Comparison of ENCODE assay signal across 8 cellular contexts in the genomic region with DNA sequence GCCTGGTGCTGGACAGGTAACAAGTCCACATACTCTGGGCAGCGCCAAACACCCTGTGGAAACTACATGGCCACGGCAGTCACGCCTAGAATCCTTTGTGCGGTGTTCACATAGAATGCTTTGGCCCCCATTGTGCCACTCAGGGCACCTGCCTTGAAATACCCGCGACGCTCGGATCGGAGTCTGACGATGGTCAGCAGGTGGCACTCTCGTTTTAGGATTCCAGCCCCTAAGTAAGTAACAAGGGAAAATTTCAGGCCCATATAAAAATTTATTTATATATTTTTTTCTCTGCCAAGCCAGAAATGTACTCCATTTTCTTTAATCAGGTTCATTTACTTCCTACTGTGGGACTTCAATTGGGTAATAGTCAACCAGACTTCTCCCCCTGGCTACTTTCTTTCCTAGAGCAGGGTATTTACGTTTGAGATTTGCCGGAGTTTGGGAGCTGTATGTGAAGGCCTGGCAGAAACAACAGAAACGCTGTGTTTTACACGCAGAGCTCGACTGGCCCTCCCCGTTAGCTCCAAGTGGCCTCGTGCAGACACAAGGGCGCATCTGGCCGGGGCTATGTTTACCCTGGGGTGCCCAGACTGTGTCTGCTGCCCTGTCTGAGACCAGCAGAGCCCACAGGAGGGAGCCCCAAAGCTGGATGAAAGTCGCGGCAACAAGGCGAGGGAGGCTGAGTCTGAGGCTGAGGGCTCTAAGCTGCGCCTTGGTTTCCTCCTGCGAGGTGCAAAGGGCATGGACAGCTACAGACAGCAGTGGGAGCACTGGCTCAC. TPM values are rescaled to one million over a fixed set of nuclear protein-coding genes. Genes with fewer than 3 reads are reported as not detected.
DNase-seq lines count a peak whose midpoint lies in the region; ATAC-seq and TF ChIP-seq lines count a peak whose summit lies in the region.

No MANE protein-coding gene starts in this region.

- peaks cover 10 to 30% of the 10 kb centered on the region in 2 donors for H3K4me1 ChIP-seq in left lung
- H3K4me1 ChIP-seq in CD8-positive, alpha-beta T cell (ENCODE audit: insufficient read depth, low read length): no peaks in the 10 kb centered on the region

- H3K27ac ChIP-seq in dorsolateral prefrontal cortex: peak overlapping the region in 57 of 59 donors; percentile 11 to 86 (median 69)
- H3K27ac ChIP-seq in left lung: peak overlapping the region; percentile 75 to 83
- peak overlapping the region; percentile 25 for H3K27ac ChIP-seq in temporal lobe (ENCODE audit: low read depth, low read length)
- no peak overlapping the region for H3K27ac ChIP-seq in CD8-positive, alpha-beta T cell (ENCODE audit: low read depth, low read length)

- no peaks in the 10 kb centered on the region for H3K36me3 ChIP-seq in left lung
- H3K36me3 ChIP-seq in CD8-positive, alpha-beta T cell (ENCODE audit: insufficient read depth, low read length): no peaks in the 10 kb centered on the region

- no peak overlapping the region for H3K27ac Mint-ChIP-seq in activated CD4-positive, alpha-beta memory T cell treated with anti-CD3 and anti-CD28 coated beads for 36 hours
- no peak overlapping the region for H3K27ac Mint-ChIP-seq in CD8-positive, alpha-beta T cell

- peak overlapping the region in 57 of 59 donors; percentile 8 to 64 (median 40) for H3K4me3 ChIP-seq in dorsolateral prefrontal cortex
- H3K4me3 ChIP-seq in left lung: peak overlapping the region in 1 of 2 donors; percentile 9
- H3K4me3 ChIP-seq in CD8-positive, alpha-beta T cell (ENCODE audit: low read depth, low read length): no peak overlapping the region

- CTCF ChIA-PET in activated CD4-positive, alpha-beta memory T cell treated with anti-CD3 and anti-CD28 coated beads for 36 hours (lab: Charles Lee): no interaction called here
- CTCF ChIA-PET in CD8-positive, alpha-beta T cell (lab: Charles Lee): no interaction called here

- POLR2A ChIA-PET in activated CD4-positive, alpha-beta memory T cell treated with anti-CD3 and anti-CD28 coated beads for 36 hours (lab: Charles Lee): no interaction called here
- POLR2A ChIA-PET in CD8-positive, alpha-beta T cell (lab: Charles Lee): no interaction called here

- TF ChIP-seq CTCF in dorsolateral prefrontal cortex (IDR thresholded peaks at IDR 0.05 in 54 of 56, conservative IDR thresholded peaks at IDR 0.05 in 2 of 56; ENCODE audit: low read depth in 1 of 56, partially characterized antibody in 56 of 56) (peak; percentile 36 to 87 (median 68)), left lung (IDR thresholded peaks at IDR 0.05) (peak; percentile 45 to 52)
- no peak for TF ChIP-seq CTCF in CD8-positive, alpha-beta T cell (IDR thresholded peaks at IDR 0.05)

- intact Hi-C loops in dorsolateral prefrontal cortex (cut with DNase I): loop anchor here (1.0 to 10.0 kb wide), 7 partner anchors 172 to 1205 kb away; partner anchors contain the start of gene PTPRM (in 1 of the 2)
- intact Hi-C loops in left lung (cut with DNase I): loop anchor here in 1 of 2 donors (10.0 kb wide), 1 partner anchor 292 kb away; the partner anchor contains the start of gene PTPRM
- intact Hi-C loops in activated CD4-positive, alpha-beta memory T cell treated with anti-CD3 and anti-CD28 coated beads for 36 hours (cut with micrococcal nuclease): no loop called here
- intact Hi-C loops in CD8-positive, alpha-beta T cell (cut with DNase I, micrococcal nuclease): loop anchor here in 1 of 2 experiments (10.0 kb wide), 1 partner anchor 58 kb away; no protein-coding TSS in a partner anchor

- no peaks in the 10 kb centered on the region for H3K4me1 Mint-ChIP-seq in activated CD4-positive, alpha-beta memory T cell treated with anti-CD3 and anti-CD28 coated beads for 36 hours (ENCODE audit: low read depth)
- no peaks in the 10 kb centered on the region for H3K4me1 Mint-ChIP-seq in CD8-positive, alpha-beta T cell (ENCODE audit: low read depth)

- no peaks in the 10 kb centered on the region for H3K27me3 ChIP-seq in dorsolateral prefrontal cortex
- no peaks in the 10 kb centered on the region for H3K27me3 ChIP-seq in left lung
- no peaks in the 10 kb centered on the region for H3K27me3 ChIP-seq in CD8-positive, alpha-beta T cell (ENCODE audit: insufficient read depth, low read length)

- H3K27me3 Mint-ChIP-seq in activated CD4-positive, alpha-beta memory T cell treated with anti-CD3 and anti-CD28 coated beads for 36 hours: no peaks in the 10 kb centered on the region
- peaks cover 2% of the 10 kb centered on the region for H3K27me3 Mint-ChIP-seq in CD8-positive, alpha-beta T cell (ENCODE audit: low read depth)

- H3K36me3 Mint-ChIP-seq in activated CD4-positive, alpha-beta memory T cell treated with anti-CD3 and anti-CD28 coated beads for 36 hours: no peaks in the 10 kb centered on the region
- H3K36me3 Mint-ChIP-seq in CD8-positive, alpha-beta T cell: no peaks in the 10 kb centered on the region

- H3K9me3 ChIP-seq in left lung: no peaks in the 10 kb centered on the region
- H3K9me3 ChIP-seq in CD8-positive, alpha-beta T cell (ENCODE audit: low read length): no peaks in the 10 kb centered on the region

- no peak overlapping the region for H3K4me3 Mint-ChIP-seq in activated CD4-positive, alpha-beta memory T cell treated with anti-CD3 and anti-CD28 coated beads for 36 hours
- H3K4me3 Mint-ChIP-seq in CD8-positive, alpha-beta T cell: no peak overlapping the region

- peak; percentile 71 for DNase-seq in DMS 273 (lab: John Stamatoyannopoulos, UW; ENCODE audit: unreplicated experiment)
- DNase-seq in DMS 273 treated with DMSO at 0.1 percent for 48 hours (lab: John Stamatoyannopoulos, UW): no peak
- peak; percentile 44 for DNase-seq in NCI-H526 treated with DMSO at 0.1 percent for 48 hours (lab: John Stamatoyannopoulos, UW)
- peak; percentile 8 to 81 (median 74) for DNase-seq in dorsolateral prefrontal cortex
- peak; percentile 67 to 81 for DNase-seq in left lung
- no peak for DNase-seq in activated CD4-positive, alpha-beta memory T cell treated with anti-CD3 and anti-CD28 coated beads for 36 hours
- DNase-seq in CD8-positive, alpha-beta T cell: no peak

- ATAC-seq in left lung: peak; percentile 90
- no peak for ATAC-seq in CD8-positive, alpha-beta T cell

- H3K9me3 Mint-ChIP-seq in activated CD4-positive, alpha-beta memory T cell treated with anti-CD3 and anti-CD28 coated beads for 36 hours: peaks cover 18% of the 10 kb centered on the region
- H3K9me3 Mint-ChIP-seq in CD8-positive, alpha-beta T cell: peaks cover 12% of the 10 kb centered on the region

RNA-seq across cellular contexts. Expression of gene LRRC30, which starts 41.6 kb away (rescaled TPM):
- total RNA-seq in dorsolateral prefrontal cortex (not detected), left lung (not detected), temporal lobe (not detected)
- not detected for total RNA-seq in activated CD4-positive, alpha-beta memory T cell treated with anti-CD3 and anti-CD28 coated beads for 36 hours
- total RNA-seq in CD8-positive, alpha-beta T cell: not detected

Comparison
In these comparisons a context has a peak if more than half of its experiments do, and no peak if none do; other contexts are left out.
1. DNase-seq: peak in DMS 273 (single experiment), NCI-H526 treated with DMSO at 0.1 percent for 48 hours (single experiment), dorsolateral prefrontal cortex (10 of 10) and left lung (2 of 2); none in DMS 273 treated with DMSO at 0.1 percent for 48 hours (single experiment), activated CD4-positive, alpha-beta memory T cell treated with anti-CD3 and anti-CD28 coated beads for 36 hours (single experiment) and CD8-positive, alpha-beta T cell (0 of 7).